ENCODE assay signal across 1 cellular context in the genomic region with DNA sequence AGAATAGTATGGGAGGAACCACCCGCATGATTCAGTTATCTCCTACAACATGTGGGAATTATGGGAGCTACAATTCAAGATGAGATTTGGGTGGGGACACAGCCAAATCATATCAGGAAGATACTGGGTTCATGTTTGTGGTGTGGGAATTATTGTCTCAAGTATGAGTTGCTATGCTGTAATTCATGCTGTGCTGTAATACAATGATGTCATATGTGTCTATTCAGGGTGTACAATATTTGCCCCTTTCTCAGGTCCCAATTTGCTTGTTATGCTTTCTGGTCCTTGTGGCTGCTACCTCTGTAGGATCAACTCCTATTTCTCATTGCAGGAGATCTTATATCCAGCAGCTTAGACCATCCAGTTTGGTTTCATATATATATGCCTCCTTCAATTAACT.
TF ChIP-seq lines count a peak whose summit lies in the region.

No MANE protein-coding gene starts in this region.

TF ChIP-seq in IMR-90, 13 proteins besides CTCF, POLR2A, EP300 and RAD21 (continued from another document):
- TF ChIP-seq MAZ (IDR thresholded peaks at IDR 0.05; ENCODE audit: borderline replicate concordance, low read depth, low read length) (no peak), CEBPB (IDR thresholded peaks at IDR 0.05; ENCODE audit: low read depth, low read length) (no peak), RFX5 (IDR thresholded peaks at IDR 0.05; ENCODE audit: low read depth, low read length) (no peak), NFE2L2 (IDR thresholded peaks at IDR 0.05; ENCODE audit: low read depth, low read length) (no peak), SMC3 (IDR thresholded peaks at IDR 0.05; ENCODE audit: low read depth, low read length) (no peak), FOS (IDR thresholded peaks at IDR 0.05; ENCODE audit: low read depth, low read length) (no peak), CHD1 (IDR thresholded peaks at IDR 0.05; ENCODE audit: low read depth, low read length) (no peak), MXI1 (IDR thresholded peaks at IDR 0.05; ENCODE audit: borderline replicate concordance, low read depth, low read length) (no peak), BHLHE40 (IDR thresholded peaks at IDR 0.05; ENCODE audit: low read depth, low read length) (no peak), MAFK (IDR thresholded peaks at IDR 0.05; ENCODE audit: low read depth, low read length) (no peak)
- TF ChIP-seq, protein P1, sequence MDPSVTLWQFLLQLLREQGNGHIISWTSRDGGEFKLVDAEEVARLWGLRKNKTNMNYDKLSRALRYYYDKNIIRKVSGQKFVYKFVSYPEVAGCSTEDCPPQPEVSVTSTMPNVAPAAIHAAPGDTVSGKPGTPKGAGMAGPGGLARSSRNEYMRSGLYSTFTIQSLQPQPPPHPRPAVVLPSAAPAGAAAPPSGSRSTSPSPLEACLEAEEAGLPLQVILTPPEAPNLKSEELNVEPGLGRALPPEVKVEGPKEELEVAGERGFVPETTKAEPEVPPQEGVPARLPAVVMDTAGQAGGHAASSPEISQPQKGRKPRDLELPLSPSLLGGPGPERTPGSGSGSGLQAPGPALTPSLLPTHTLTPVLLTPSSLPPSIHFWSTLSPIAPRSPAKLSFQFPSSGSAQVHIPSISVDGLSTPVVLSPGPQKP (IDR thresholded peaks at IDR 0.05; ENCODE audit: borderline replicate concordance, low read depth, low read length): no peak
TF ChIP-seq in IMR-90: peak in this region for 0.
